ENCODE assay signal across 9 cellular contexts in genomic region chr7:44145419-44145968, GRCh38. TPM values are rescaled to one million over a fixed set of nuclear protein-coding genes. Genes with fewer than 3 reads are reported as not detected.
A peak's percentile ranks its signal among the peaks of the same experiment; 100 is the strongest.
DNase-seq lines count a peak whose midpoint lies in the region; ATAC-seq and TF ChIP-seq lines count a peak whose summit lies in the region.
"Had no signal": no experiment of that assay in that cellular context is flagged by ENCODE, and none has a peak within 500 bp of the region (broad histone marks: within the 10 kb centered on the region; RNA-seq: fewer than 3 reads in every experiment).

No MANE protein-coding gene starts in this region.

- H2BK20ac ChIP-seq in H9 (ENCODE audit: low read depth, low read length, poor library complexity, severe bottlenecking): no peak overlapping the region

- H3K4me2 ChIP-seq in H9 (ENCODE audit: insufficient read depth, insufficient read length, low read length): peak overlapping the region; percentile 66

- WGBS in H9 (ENCODE audit: extremely low coverage, insufficient read length, low lambda C conversion rate): no CpG with 5 or more reads among the region's 57 CpGs

- no peak overlapping the region for H3K27ac Mint-ChIP-seq in H9

- H3K23me2 ChIP-seq in H9 (ENCODE audit: insufficient read length, low read depth, low read length, poor library complexity, severe bottlenecking): peaks cover 9% of the 10 kb centered on the region

- H3K4me3 Mint-ChIP-seq in H9: peak overlapping the region; percentile 65 to 85

- no peaks in the 10 kb centered on the region; a peak in 1 of 7 replicates for H3K36me3 Mint-ChIP-seq in H9 (ENCODE audit: insufficient read depth in 1 of 3, low read depth in 3 of 3)

- intact Hi-C loops in cardiac septum (cut with DNase I): no loop called here

- H2AFZ ChIP-seq in H9 (ENCODE audit: low read length): no peak overlapping the region

- H3K4me1 Mint-ChIP-seq in H9: peaks cover 14 to 27% of the 10 kb centered on the region in 2 experiments

- DNase-seq in H9 (peak; percentile 56), cardiac septum (ENCODE audit: low spot score) (peak; percentile 74), skeletal muscle cell (ENCODE audit: low read depth) (no peak), mucosa of gallbladder (ENCODE audit: low spot score) (no peak)
- peak; percentile 43 for DNase-seq in activated T-helper 9 cell treated with anti-CD3 and anti-CD28 coated beads, Interleukin-2, amount 50 U/mL, for 16 hours (ENCODE audit: low read depth)
- DNase-seq in NK-92 treated with Interleukin-12 subunit alpha and Interleukin-12 subunit beta, amount 100 ng/mL, for 24 hours (lab: John Stamatoyannopoulos, UW): no peak

- H3T11ph ChIP-seq in H9 (ENCODE audit: low read length): no peak overlapping the region

- H3K9me3 Mint-ChIP-seq in H9: no peaks in the 10 kb centered on the region

- no peak overlapping the region for H2BK12ac ChIP-seq in H9 (ENCODE audit: insufficient read length, low read depth, low read length)

- H3K4me3 ChIP-seq in skeletal muscle cell (ENCODE audit: low read depth, low read length): peak overlapping the region; percentile 49
- H3K4me3 ChIP-seq: GM12878 had no signal

- H4K5ac ChIP-seq in H9 (ENCODE audit: insufficient read length, low read depth, low read length): no peak overlapping the region

- no peak overlapping the region for H3K56ac ChIP-seq in H9 (ENCODE audit: insufficient read length, low read depth, low read length)

- H3K4ac ChIP-seq in H9 (ENCODE audit: low read depth, low read length): no peak overlapping the region

- H2AK5ac ChIP-seq in H9 (ENCODE audit: insufficient read length, low read length): no peak overlapping the region

- peaks cover 53% of the 10 kb centered on the region for H3K27me3 Mint-ChIP-seq in H9 (ENCODE audit: low read depth)

- peaks cover 8% of the 10 kb centered on the region; the same call in 1 of the 2 replicates for H3K27me3 ChIP-seq in H9 (ENCODE audit: insufficient read depth, low read length)

- peak overlapping the region; percentile 45; the same call in 1 of the 2 replicates for H3K14ac ChIP-seq in H9 (ENCODE audit: insufficient read depth, low read length)

- H3K27ac ChIP-seq in H9 (ENCODE audit: insufficient read length, low read depth, low read length): no peak overlapping the region

- no peak overlapping the region for H3K9ac ChIP-seq in H9 (ENCODE audit: extremely low read depth, insufficient read length, low read length)

- H3K9me3 ChIP-seq in H9 (ENCODE audit: control insufficient read depth, low read depth, low read length): no peaks in the 10 kb centered on the region

- TF ChIP-seq CTCF in H9 (conservative IDR thresholded peaks at IDR 0.05): no peak

- H3K4me1 ChIP-seq in H9 (ENCODE audit: insufficient read depth, low read length): no peaks in the 10 kb centered on the region

- no peak overlapping the region for H3K23ac ChIP-seq in H9 (ENCODE audit: insufficient read length, low read depth, low read length)

- H3K18ac ChIP-seq in H9 (ENCODE audit: insufficient read length, low read depth, low read length): peak overlapping the region; percentile 49

- no peak overlapping the region for H4K8ac ChIP-seq in H9 (replicated peaks; ENCODE audit: insufficient read length, low read depth, low read length)

- H2BK15ac ChIP-seq in H9 (ENCODE audit: low read depth, low read length): no peak overlapping the region

- no peaks in the 10 kb centered on the region for H3K79me1 ChIP-seq in H9 (ENCODE audit: insufficient read depth, low read depth, low read length, poor library complexity, severe bottlenecking)

- H2BK120ac ChIP-seq in H9 (ENCODE audit: low read depth, low read length, poor library complexity, severe bottlenecking): no peak overlapping the region

- H4K91ac ChIP-seq in H9 (ENCODE audit: insufficient read length, low read depth, low read length): no peak overlapping the region

- H2BK5ac ChIP-seq in H9 (ENCODE audit: insufficient read length, low read length): no peak overlapping the region

- H4K20me1 ChIP-seq in H9 (ENCODE audit: control insufficient read depth, insufficient read depth, insufficient read length): no peaks in the 10 kb centered on the region

- ATAC-seq in GM19455 (IDR thresholded peaks at IDR 0.05; ENCODE audit: unreplicated experiment) (no peak), HG02840 (IDR thresholded peaks at IDR 0.05; ENCODE audit: low FRiP score, unreplicated experiment) (no peak)

- H3K79me2 ChIP-seq in H9 (ENCODE audit: insufficient read depth, low read length): no peaks in the 10 kb centered on the region

RNA-seq across cellular contexts. Expression of gene MYL7, which starts 4.4 kb away (rescaled TPM):
- total RNA-seq in H9 (2021) (4.9 and 5.7 TPM in 2 replicates), cardiac septum (2,493 TPM), mucosa of gallbladder (not detected)
- total RNA-seq: GM12878 had no signal

RNA-seq across cellular contexts. Expression of gene POLD2, which starts 22.1 kb away (rescaled TPM):
- total RNA-seq in H9 (2021) (126 and 131 TPM in 2 replicates), cardiac septum (88.1 TPM), mucosa of gallbladder (81.6 TPM)

RNA-seq across cellular contexts. Expression of gene AEBP1, which starts 41.3 kb away (rescaled TPM):
- total RNA-seq in H9 (2021) (49.1 and 49.3 TPM in 2 replicates), cardiac septum (93.1 TPM), mucosa of gallbladder (107 TPM)

RNA-seq across cellular contexts. Expression of gene GCK, which starts 43.7 kb away (rescaled TPM):
- 0.90 and 0.98 TPM in 2 replicates for total RNA-seq in H9 (2021)
- total RNA-seq in cardiac septum: 3.7 TPM
- total RNA-seq in mucosa of gallbladder: 0.95 TPM
- total RNA-seq: GM12878 had no signal

RNA-seq across cellular contexts. Expression of gene YKT6, which starts 55.3 kb away (rescaled TPM):
- total RNA-seq in H9 (2021) (104 and 105 TPM in 2 replicates), cardiac septum (56.1 TPM), mucosa of gallbladder (58.6 TPM)

Comparison
In these comparisons a context has a peak if more than half of its experiments do, and no peak if none do; other contexts are left out.
1. DNase-seq: peak in H9 (single experiment), activated T-helper 9 cell treated with anti-CD3 and anti-CD28 coated beads, Interleukin-2, amount 50 U/mL, for 16 hours (single experiment) and cardiac septum (single experiment); none in skeletal muscle cell (single experiment), mucosa of gallbladder (single experiment) and NK-92 treated with Interleukin-12 subunit alpha and Interleukin-12 subunit beta, amount 100 ng/mL, for 24 hours (single experiment).
2. RNA of gene MYL7, which starts 4.4 kb away (total RNA-seq): 2,493 TPM in cardiac septum (single experiment); 4.9 to 5.7 TPM in H9 and not detected in mucosa of gallbladder (single experiment); every median in the first group is over 100 times any median in the second.